In genomic region chrX:125287282-125287681, GRCh38 we compare ENCODE assay signal across 7 cellular contexts. TPM values are rescaled to one million over a fixed set of nuclear protein-coding genes. Genes with fewer than 3 reads are reported as not detected.
"Had no signal": no experiment of that assay in that cellular context is flagged by ENCODE, and none has a peak within 500 bp of the region (broad histone marks: within the 10 kb centered on the region; RNA-seq: fewer than 3 reads in every experiment).

No MANE protein-coding gene starts in this region.

- ATAC-seq: HepG2, K562 had no signal

- DNase-seq: IMR-90, KBM-7 had no signal

- H3K9me3 Mint-ChIP-seq: IgD-negative memory B cell had no signal

- H3K4me3 ChIP-seq: K562 had no signal

- H3K27ac Mint-ChIP-seq: IgD-negative memory B cell had no signal

- H3K4me1 Mint-ChIP-seq: IgD-negative memory B cell had no signal

- H3K27ac ChIP-seq: HL-60 had no signal

- H3K27me3 Mint-ChIP-seq: IgD-negative memory B cell had no signal

- H3K36me3 Mint-ChIP-seq: IgD-negative memory B cell had no signal

- H3K4me3 Mint-ChIP-seq: IgD-negative memory B cell had no signal

RNA-seq across cellular contexts. Expression of gene TEX13C, which starts 32.4 kb away (rescaled TPM):
- total RNA-seq: HepG2, HT-29, IMR-90, K562 had no signal
- polyA plus RNA-seq: HepG2, IgD-negative memory B cell, IMR-90, K562 had no signal
